Comparison of ENCODE assay signal across 19 cellular contexts in genomic region chr9:93190656-93191353, GRCh38. TPM values are rescaled to one million over a fixed set of nuclear protein-coding genes. Genes with fewer than 3 reads are reported as not detected.
"Had no signal": no experiment of that assay in that cellular context is flagged by ENCODE, and none has a peak within 500 bp of the region (broad histone marks: within the 10 kb centered on the region; RNA-seq: fewer than 3 reads in every experiment).

No MANE protein-coding gene starts in this region.

- H3K4me3 ChIP-seq: hepatocyte, lung, SK-N-MC, stomach, testis, upper lobe of right lung had no signal

- H3K4me1 ChIP-seq: testis, upper lobe of right lung had no signal

- H3K27me3 ChIP-seq: hepatocyte, testis, upper lobe of right lung had no signal

- H3K4me3 Mint-ChIP-seq: activated naive CD4-positive, alpha-beta T cell treated with anti-CD3 and anti-CD28 coated beads for 36 hours; activated T-cell treated with anti-CD3 and anti-CD28 coated beads, Interleukin-2, amount 50 U/mL, for 4 hours; natural killer cell treated with Interleukin-12 subunit alpha and Interleukin-12 subunit beta and Interleukin-15 and Interleukin-18, amount 100 ng/mL, for 72 hours; stimulated activated effector memory CD8-positive, alpha-beta T cell treated with anti-CD3 and anti-CD28 coated beads, Interleukin-12 subunit alpha, Interleukin-12 subunit beta, amount 100 ng/mL, for 72 hours; T-cell had no signal

- H3K27ac ChIP-seq: hepatocyte, SK-N-MC, testis, upper lobe of right lung had no signal

- H3K79me2 ChIP-seq: hepatocyte had no signal

- H3K36me3 ChIP-seq: stomach, upper lobe of right lung had no signal

- H3K4me1 Mint-ChIP-seq: stimulated activated effector memory CD8-positive, alpha-beta T cell treated with anti-CD3 and anti-CD28 coated beads, Interleukin-12 subunit alpha, Interleukin-12 subunit beta, amount 100 ng/mL, for 72 hours had no signal

- H3K27ac Mint-ChIP-seq: activated naive CD4-positive, alpha-beta T cell treated with anti-CD3 and anti-CD28 coated beads for 36 hours; natural killer cell treated with Interleukin-12 subunit alpha and Interleukin-12 subunit beta and Interleukin-15 and Interleukin-18, amount 100 ng/mL, for 72 hours; stimulated activated effector memory CD8-positive, alpha-beta T cell treated with anti-CD3 and anti-CD28 coated beads, Interleukin-12 subunit alpha, Interleukin-12 subunit beta, amount 100 ng/mL, for 72 hours; T-cell had no signal

- H3K4me2 ChIP-seq: hepatocyte had no signal

- DNase-seq: activated CD4-positive, alpha-beta T cell treated with anti-CD3 and anti-CD28 coated beads, Interleukin-2, amount 50 U/mL, for 1 hour; activated CD4-positive, CD25-positive, alpha-beta regulatory T cell treated with anti-CD3 and anti-CD28 coated beads, Interleukin-2, amount 50 U/mL, for 72 hours; activated CD8-positive, alpha-beta memory T cell treated with anti-CD3 and anti-CD28 coated beads, Interleukin-2, amount 50 U/mL, for 4 hours; activated naive CD4-positive, alpha-beta T cell treated with anti-CD3 and anti-CD28 coated beads for 36 hours; activated T-cell treated with anti-CD3 and anti-CD28 coated beads, Interleukin-2, amount 50 U/mL, for 4 hours; cortex of kidney; retina; stimulated activated CD4-positive, alpha-beta T cell treated with anti-CD3 and anti-CD28 coated beads, Interleukin-15, amount 100 ng/mL, for 24 hours; stimulated activated CD4-positive, alpha-beta T cell treated with anti-CD3 and anti-CD28 coated beads, Interleukin-4, amount 100 ng/mL, for 1 hour; stomach; T-cell; T-helper 9 cell; testis; upper lobe of right lung had no signal

- H3K9me3 Mint-ChIP-seq: activated naive CD4-positive, alpha-beta T cell treated with anti-CD3 and anti-CD28 coated beads for 36 hours; activated T-cell treated with anti-CD3 and anti-CD28 coated beads, Interleukin-2, amount 50 U/mL, for 4 hours; natural killer cell treated with Interleukin-12 subunit alpha and Interleukin-12 subunit beta and Interleukin-15 and Interleukin-18, amount 100 ng/mL, for 72 hours; stimulated activated effector memory CD8-positive, alpha-beta T cell treated with anti-CD3 and anti-CD28 coated beads, Interleukin-12 subunit alpha, Interleukin-12 subunit beta, amount 100 ng/mL, for 72 hours; T-cell had no signal

- ATAC-seq: activated T-cell treated with anti-CD3 and anti-CD28 coated beads, Interleukin-2, amount 50 U/mL, for 4 hours; natural killer cell treated with Interleukin-12 subunit alpha and Interleukin-12 subunit beta and Interleukin-15 and Interleukin-18, amount 100 ng/mL, for 72 hours; stimulated activated effector memory CD8-positive, alpha-beta T cell treated with anti-CD3 and anti-CD28 coated beads, Interleukin-12 subunit alpha, Interleukin-12 subunit beta, amount 100 ng/mL, for 72 hours; T-cell; upper lobe of right lung had no signal

- H3K36me3 Mint-ChIP-seq: natural killer cell treated with Interleukin-12 subunit alpha and Interleukin-12 subunit beta and Interleukin-15 and Interleukin-18, amount 100 ng/mL, for 72 hours; stimulated activated effector memory CD8-positive, alpha-beta T cell treated with anti-CD3 and anti-CD28 coated beads, Interleukin-12 subunit alpha, Interleukin-12 subunit beta, amount 100 ng/mL, for 72 hours; T-cell had no signal

- H3K9me3 ChIP-seq: stomach, testis, upper lobe of right lung had no signal

- H2AFZ ChIP-seq: hepatocyte had no signal

RNA-seq across cellular contexts. Expression of gene WNK2, which starts 6.9 kb away (rescaled TPM):
- total RNA-seq: natural killer cell treated with Interleukin-12 subunit alpha and Interleukin-12 subunit beta and Interleukin-15 and Interleukin-18, amount 100 ng/mL, for 72 hours had no signal
